In the genomic region with DNA sequence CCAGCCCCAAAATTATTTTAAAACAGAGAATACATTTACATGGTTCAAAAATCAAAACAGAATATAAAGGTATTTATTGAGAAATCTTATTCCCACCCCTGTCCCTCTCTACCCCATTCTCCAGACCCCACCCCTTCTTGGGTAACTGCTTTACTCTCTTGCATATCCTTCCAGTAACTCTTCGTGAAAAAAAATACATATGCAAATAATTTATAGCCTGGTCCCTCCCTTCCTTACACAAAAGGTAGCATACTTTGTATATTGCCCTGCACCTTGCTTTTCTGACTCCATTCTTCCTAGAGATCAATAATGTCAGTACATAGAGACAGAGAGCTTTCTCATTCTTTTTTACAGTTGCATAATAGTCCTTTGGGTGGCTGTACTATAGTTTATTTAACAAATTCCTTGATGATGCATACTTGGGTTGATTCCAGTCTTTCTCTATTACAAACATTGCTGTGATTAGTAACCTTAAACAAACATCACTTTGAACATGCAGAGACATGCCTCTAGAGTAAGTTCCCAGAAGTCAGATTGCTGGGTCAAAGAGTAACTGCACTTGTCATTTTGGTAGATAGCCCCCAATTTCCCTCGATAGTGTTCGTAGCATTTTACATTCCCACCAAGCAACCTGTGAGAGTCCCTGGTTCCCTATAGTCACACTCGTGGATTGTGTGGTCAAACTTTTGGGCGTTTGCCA, we compare ENCODE assay signal across 8 cellular contexts. TPM values are rescaled to one million over a fixed set of nuclear protein-coding genes. Genes with fewer than 3 reads are reported as not detected.
DNase-seq lines count a peak whose midpoint lies in the region; ATAC-seq, FAIRE-seq and TF ChIP-seq lines count a peak whose summit lies in the region.

No MANE protein-coding gene starts in this region.

- H3K9me3 ChIP-seq in right atrium auricular region (no peaks in the 10 kb centered on the region), astrocyte (ENCODE audit: insufficient read depth, low read depth, low read length) (no peaks in the 10 kb centered on the region), left lung (no peaks in the 10 kb centered on the region), testis (no peaks in the 10 kb centered on the region)

- no peaks in the 10 kb centered on the region for H3K9me3 Mint-ChIP-seq in astrocyte (ENCODE audit: unreplicated experiment)

- H3K36me3 ChIP-seq in right atrium auricular region (peaks cover 98% of the 10 kb centered on the region), astrocyte (ENCODE audit: insufficient read depth, low read length) (peaks cover 43% of the 10 kb centered on the region), left lung (peaks cover 0 to 92% of the 10 kb centered on the region in 2 donors), testis (ENCODE audit: low read depth, missing control alignments) (no peaks in the 10 kb centered on the region)

- H3K27me3 ChIP-seq in right atrium auricular region (no peaks in the 10 kb centered on the region), astrocyte (ENCODE audit: insufficient read depth, low read length) (no peaks in the 10 kb centered on the region), left lung (no peaks in the 10 kb centered on the region), testis (no peaks in the 10 kb centered on the region)

- no peak overlapping the region for H3K4me3 Mint-ChIP-seq in astrocyte (ENCODE audit: unreplicated experiment)

- no peak for TF ChIP-seq CTCF in right atrium auricular region (IDR thresholded peaks at IDR 0.05)
- TF ChIP-seq CTCF in astrocyte (IDR thresholded peaks at IDR 0.05; ENCODE audit: insufficient read depth, low read depth, low read length): no peak
- TF ChIP-seq CTCF in left lung (IDR thresholded peaks at IDR 0.05): no peak
- no peak for TF ChIP-seq CTCF in testis (IDR thresholded peaks at IDR 0.05)

- peak overlapping the region; percentile 24 for H3K4me2 ChIP-seq in astrocyte (ENCODE audit: low read length)

- TF ChIP-seq POLR2A in testis (IDR thresholded peaks at IDR 0.05): no peak

- intact Hi-C loops in Right ventricle myocardium superior (cut with DNase I): no loop called here
- intact Hi-C loops in left lung (cut with DNase I): loop anchor here in 1 of 2 donors (5.0 kb wide), 1 partner anchor 55 kb away; no protein-coding TSS in a partner anchor
- intact Hi-C loops in testis (cut with DNase I; ENCODE audit: low total_unique reads): no loop called here

- no peak for ATAC-seq in Right ventricle myocardium superior (ENCODE audit: poor library complexity)
- peak; percentile 36 for ATAC-seq in left lung
- no peak for ATAC-seq in GM21515 (IDR thresholded peaks at IDR 0.05; ENCODE audit: unreplicated experiment)

- peak; percentile 63 for FAIRE-seq in astrocyte (lab: Jason Lieb, UNC)

- H3K4me3 ChIP-seq in right atrium auricular region (no peak overlapping the region), astrocyte (ENCODE audit: insufficient read depth, low read depth, low read length) (no peak overlapping the region), left lung (no peak overlapping the region), testis (no peak overlapping the region)

- DNase-seq in right atrium auricular region (ENCODE audit: low spot score): peak; percentile 38
- DNase-seq in Right ventricle myocardium superior: no peak
- DNase-seq in astrocyte (ENCODE audit: low read depth): peak; percentile 94
- no peak for DNase-seq in left lung
- DNase-seq in cerebellar nuclear complex (lab: John Stamatoyannopoulos, UW): no peak
- DNase-seq in testis: no peak
- no peak for DNase-seq in superior temporal gyrus (ENCODE audit: extremely low spot score)

- H3K4me1 Mint-ChIP-seq in astrocyte (ENCODE audit: low read depth, unreplicated experiment): peaks cover 11% of the 10 kb centered on the region

- no peak overlapping the region for H2AFZ ChIP-seq in astrocyte (ENCODE audit: low read depth, low read length)

- H3K36me3 Mint-ChIP-seq in astrocyte (ENCODE audit: low read depth, unreplicated experiment): peaks cover 24% of the 10 kb centered on the region

- H4K20me1 ChIP-seq in astrocyte (ENCODE audit: insufficient read depth, low read length): peaks cover 3% of the 10 kb centered on the region

- H3K79me2 ChIP-seq in astrocyte (ENCODE audit: insufficient read depth, low read length): no peaks in the 10 kb centered on the region

- H3K4me1 ChIP-seq in right atrium auricular region (peaks cover 0 to 76% of the 10 kb centered on the region in 2 donors), astrocyte (ENCODE audit: insufficient read depth, low read length) (peaks cover 24% of the 10 kb centered on the region), left lung (peaks cover 6 to 71% of the 10 kb centered on the region in 2 donors), testis (peaks cover 25% of the 10 kb centered on the region)

- H3K9ac ChIP-seq in astrocyte (ENCODE audit: low read length): peak overlapping the region; percentile 35

- H3K27ac Mint-ChIP-seq in astrocyte (ENCODE audit: unreplicated experiment): peak overlapping the region; percentile 85

- H3K27me3 Mint-ChIP-seq in astrocyte (ENCODE audit: low read depth, unreplicated experiment): no peaks in the 10 kb centered on the region

- WGBS in testis, 2 donors: 77 to 79% methylated on average over 5 of the region's 5 CpGs

- peak overlapping the region; percentile 90 to 94 for H3K27ac ChIP-seq in right atrium auricular region
- H3K27ac ChIP-seq in astrocyte (ENCODE audit: low read depth, low read length): peak overlapping the region; percentile 91
- peak overlapping the region; percentile 74 to 85 for H3K27ac ChIP-seq in left lung
- peak overlapping the region in 1 of 2 donors; percentile 66 for H3K27ac ChIP-seq in testis

RNA-seq across cellular contexts. Expression of a gene that starts 47.9 kb away (rescaled TPM):
- total RNA-seq in right atrium auricular region (100 to 1,000 TPM; 152 to 173 TPM), Right ventricle myocardium superior (155 TPM), astrocyte (8.7 and 10.3 TPM in 2 replicates), left lung (100 to 1,000 TPM; 496 to 576 TPM), testis (10 to 100 TPM; 49.7 to 53.6 TPM)
- polyA plus RNA-seq in testis (ENCODE audit: insufficient read depth, low read depth, low replicate concordance): 82.3 TPM

RNA-seq across cellular contexts. Expression of a gene that starts 54.2 kb away (rescaled TPM):
- total RNA-seq in right atrium auricular region (1,000 to 10,000 TPM; 1,444 to 3,478 TPM), Right ventricle myocardium superior (837 TPM), astrocyte (260 and 357 TPM in 2 replicates), left lung (100 to 1,000 TPM; 395 to 485 TPM), testis (100 to 1,000 TPM; 206 to 356 TPM)
- polyA plus RNA-seq in testis (ENCODE audit: insufficient read depth, low read depth, low replicate concordance): 392 TPM

Comparison
In these comparisons a context has a peak if more than half of its experiments do, and no peak if none do; other contexts are left out.
1. DNase-seq: peak in right atrium auricular region (single experiment) and astrocyte (single experiment); none in Right ventricle myocardium superior (single experiment), left lung (0 of 2), cerebellar nuclear complex (0 of 2), testis (single experiment) and superior temporal gyrus (single experiment).